In the genomic region with DNA sequence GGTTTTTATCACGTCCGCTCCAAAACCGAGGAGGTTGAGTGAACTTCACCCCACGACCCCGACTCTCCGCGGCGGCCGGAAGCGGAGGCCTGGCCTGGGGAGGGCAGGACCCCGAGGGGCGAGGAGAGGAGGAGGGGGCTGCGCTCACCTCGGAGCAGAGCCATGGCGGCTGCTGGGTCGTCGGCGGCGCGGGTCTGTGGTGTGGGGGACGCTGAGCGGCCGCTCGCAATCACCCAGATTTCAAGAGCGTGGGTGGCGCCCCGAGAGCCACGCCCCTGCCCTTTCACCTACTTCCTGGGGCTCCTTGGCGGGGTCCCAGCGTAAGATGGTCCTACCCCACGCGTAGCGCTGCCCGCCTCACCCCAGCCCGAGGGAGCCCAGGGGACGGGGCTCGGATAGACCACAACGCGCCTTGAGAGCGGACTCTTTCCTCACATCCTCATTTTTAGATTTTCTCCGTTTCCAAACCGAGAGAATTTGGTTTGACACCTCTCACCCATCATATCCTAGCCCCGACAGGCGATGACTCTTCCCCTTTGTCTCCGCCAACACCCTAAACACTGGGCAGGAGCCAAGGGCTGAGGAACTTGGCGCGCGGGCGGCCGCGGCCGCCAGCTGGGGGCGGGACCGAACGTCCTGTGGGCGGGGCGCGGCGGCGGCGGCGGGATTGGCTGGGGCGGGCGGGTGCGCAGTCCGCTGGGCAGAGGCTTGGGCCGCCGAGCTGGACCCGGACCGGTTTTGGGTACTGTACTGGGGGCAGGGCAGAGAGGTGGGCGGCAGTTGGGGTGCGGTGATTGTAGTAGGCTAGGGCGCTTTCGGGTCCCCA, we compare ENCODE assay signal across 8 cellular contexts. TPM values are rescaled to one million over a fixed set of nuclear protein-coding genes. Genes with fewer than 3 reads are reported as not detected.
DNase-seq lines count a peak whose midpoint lies in the region; ATAC-seq, FAIRE-seq and TF ChIP-seq lines count a peak whose summit lies in the region.

A gene with protein sequence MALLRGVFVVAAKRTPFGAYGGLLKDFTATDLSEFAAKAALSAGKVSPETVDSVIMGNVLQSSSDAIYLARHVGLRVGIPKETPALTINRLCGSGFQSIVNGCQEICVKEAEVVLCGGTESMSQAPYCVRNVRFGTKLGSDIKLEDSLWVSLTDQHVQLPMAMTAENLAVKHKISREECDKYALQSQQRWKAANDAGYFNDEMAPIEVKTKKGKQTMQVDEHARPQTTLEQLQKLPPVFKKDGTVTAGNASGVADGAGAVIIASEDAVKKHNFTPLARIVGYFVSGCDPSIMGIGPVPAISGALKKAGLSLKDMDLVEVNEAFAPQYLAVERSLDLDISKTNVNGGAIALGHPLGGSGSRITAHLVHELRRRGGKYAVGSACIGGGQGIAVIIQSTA (minus strand): TSS at position 213 of the 826 bp plus-strand sequence. CDS start 49 bp downstream, at position 164.

- peak within 1 kb of the TSS; percentile 98 to 99 for H3K27ac ChIP-seq in kidney (ENCODE audit: low read depth in 2 of 2, low read length in 2 of 2)

- H3K27ac Mint-ChIP-seq in central memory CD8-positive, alpha-beta T cell (ENCODE audit: low read depth): peak within 1 kb of the TSS; percentile 96

- H3K36me3 ChIP-seq in kidney (ENCODE audit: control insufficient read depth in 1 of 2, insufficient read depth in 2 of 2, low read length in 2 of 2): no peaks in the 10 kb centered on the region

- peak within 1 kb of the TSS; percentile 81 to 85 for H3K9ac ChIP-seq in kidney (ENCODE audit: low read length in 2 of 2)

- peak; percentile 91 for DNase-seq in AG08396 (ENCODE audit: low spot score)
- peak; percentile 70 for DNase-seq in NCI-H345 treated with DMSO at 0.1 percent for 48 hours (lab: John Stamatoyannopoulos, UW; ENCODE audit: unreplicated experiment)
- DNase-seq in central memory CD8-positive, alpha-beta T cell (ENCODE audit: low spot score in 2 of 2): peak; percentile 61 to 62
- DNase-seq in kidney: peak; percentile 95
- DNase-seq in stimulated activated CD4-positive, alpha-beta T cell treated with anti-CD3 and anti-CD28 coated beads, Interleukin-15, amount 100 ng/mL, for 48 hours (ENCODE audit: low read depth in 2 of 2): peak; percentile 71 to 77

- peak within 1 kb of the TSS; percentile 92 for H3K4me3 Mint-ChIP-seq in central memory CD8-positive, alpha-beta T cell

- peak within 1 kb of the TSS; percentile 68 to 79 for H3K4me3 ChIP-seq in kidney (ENCODE audit: low read length in 2 of 2)

- no peak for FAIRE-seq in kidney (lab: Jason Lieb, UNC)

- H3K36me3 Mint-ChIP-seq in central memory CD8-positive, alpha-beta T cell (ENCODE audit: insufficient read depth): peaks cover 12% of the 10 kb centered on the region

- H3K4me1 ChIP-seq in kidney (ENCODE audit: control insufficient read depth in 1 of 2, insufficient read depth in 1 of 2, low read depth in 1 of 2, low read length in 2 of 2): peaks cover 0 to 6% of the 10 kb centered on the region in 2 donors

- H3K27me3 Mint-ChIP-seq in central memory CD8-positive, alpha-beta T cell: no peaks in the 10 kb centered on the region

- intact Hi-C loops in kidney (cut with DNase I): no loop called here

- H3K9me3 ChIP-seq in kidney (ENCODE audit: control insufficient read depth in 1 of 2, low read length in 2 of 2): peaks cover 0 to 4% of the 10 kb centered on the region in 2 donors

- peak; percentile 86 for ATAC-seq in GM18909 (IDR thresholded peaks at IDR 0.05; ENCODE audit: poor library complexity, unreplicated experiment)
- ATAC-seq in HG03159 (IDR thresholded peaks at IDR 0.05; ENCODE audit: unreplicated experiment): peak; percentile 75
- peak; percentile 90 for ATAC-seq in activated CD4-positive, CD25-positive, alpha-beta regulatory T cell treated with anti-CD3 and anti-CD28 coated beads, Interleukin-2, amount 50 U/mL, for 24 hours
- ATAC-seq in central memory CD8-positive, alpha-beta T cell (replicated peaks; ENCODE audit: extremely low read depth, poor library complexity, severe bottlenecking): peak; percentile 90

- TF ChIP-seq CTCF in kidney (IDR thresholded peaks at IDR 0.05; ENCODE audit: borderline replicate concordance, extremely low read depth, insufficient read depth): no peak

- H3K9me3 Mint-ChIP-seq in central memory CD8-positive, alpha-beta T cell: peaks cover 3% of the 10 kb centered on the region

- H3K4me1 Mint-ChIP-seq in central memory CD8-positive, alpha-beta T cell: peaks cover 56% of the 10 kb centered on the region

RNA-seq across cellular contexts. Expression of the gene that starts here (rescaled TPM):
- total RNA-seq in kidney: 115 TPM
- 566 TPM for polyA plus RNA-seq in kidney (ENCODE audit: insufficient read depth, low read depth, low replicate concordance)

Comparison
In these comparisons a context has a peak if more than half of its experiments do, and no peak if none do; other contexts are left out.
1. Peak in every context shown above with its lines: DNase-seq, ATAC-seq, H3K4me3 ChIP-seq and H3K27ac ChIP-seq.